In genomic region chr6:159726918-159727716, GRCh38 we compare ENCODE assay signal across 8 cellular contexts. TPM values are rescaled to one million over a fixed set of nuclear protein-coding genes. Genes with fewer than 3 reads are reported as not detected.
DNase-seq lines count a peak whose midpoint lies in the region; ATAC-seq, FAIRE-seq and TF ChIP-seq lines count a peak whose summit lies in the region.

Gene WTAP (plus strand): TSS chr6:159727506. CDS start chr6:159736266, 8,760 bp downstream.

- peak within 1 kb of the TSS; percentile 80 for H3K4me3 ChIP-seq in BE2C (ENCODE audit: low read depth, low read length)
- peak within 1 kb of the TSS; percentile 90 for H3K4me3 ChIP-seq in choroid plexus epithelial cell (ENCODE audit: low read depth, low read length)

- peaks cover 47% of the 10 kb centered on the region for H3K4me1 Mint-ChIP-seq in activated CD4-positive, alpha-beta T cell treated with anti-CD3 and anti-CD28 coated beads for 36 hours

- H3K9me3 Mint-ChIP-seq in activated CD4-positive, alpha-beta T cell treated with anti-CD3 and anti-CD28 coated beads for 36 hours (ENCODE audit: low read depth) = no peaks in the 10 kb centered on the region

- H3K27me3 ChIP-seq in BE2C = no peaks in the 10 kb centered on the region

- no peaks in the 10 kb centered on the region for H3K4me1 ChIP-seq in BE2C

- no peaks in the 10 kb centered on the region for H3K9me3 ChIP-seq in BE2C

- H3K36me3 ChIP-seq in BE2C = peaks cover 14% of the 10 kb centered on the region

- H3K27ac Mint-ChIP-seq in activated CD4-positive, alpha-beta T cell treated with anti-CD3 and anti-CD28 coated beads for 36 hours = peak within 1 kb of the TSS; percentile 98

- peak within 1 kb of the TSS; percentile 95 for H3K4me3 Mint-ChIP-seq in activated CD4-positive, alpha-beta T cell treated with anti-CD3 and anti-CD28 coated beads for 36 hours

- intact Hi-C loops in activated CD4-positive, alpha-beta T cell treated with anti-CD3 and anti-CD28 coated beads for 36 hours (cut with DNase I, micrococcal nuclease) = loop anchor here (1.0 to 2.0 kb wide), 10 partner anchors 34 to 1082 kb away; partner anchors contain the start of genes TCP1 (in 2 of the 2), ACAT2 (in 1 of the 2), DYNLT1 (in 1 of the 2) and EZR (in 1 of the 2)

- peaks cover 45% of the 10 kb centered on the region for H3K36me3 Mint-ChIP-seq in activated CD4-positive, alpha-beta T cell treated with anti-CD3 and anti-CD28 coated beads for 36 hours (ENCODE audit: low read depth)

- TF ChIP-seq CTCF in BE2C (IDR thresholded peaks at IDR 0.05; ENCODE audit: low read depth, low read length) (no peak), choroid plexus epithelial cell (conservative IDR thresholded peaks at IDR 0.05; ENCODE audit: low read depth, low read length) (no peak)

- H3K27me3 Mint-ChIP-seq in activated CD4-positive, alpha-beta T cell treated with anti-CD3 and anti-CD28 coated beads for 36 hours = no peaks in the 10 kb centered on the region

- peak; percentile 89 for FAIRE-seq in GM19239 (lab: Jason Lieb, UNC)

- POLR2A ChIA-PET in activated CD4-positive, alpha-beta T cell treated with anti-CD3 and anti-CD28 coated beads for 36 hours (lab: Charles Lee) = interaction anchor here (0.7 to 4.2 kb wide), 7 partner anchors 33 to 62 kb away, joined by 3 to 44 read pairs (median 9); partner anchors contain the start of genes ACAT2, MRPL18 and TCP1

- peak; percentile 80 for ATAC-seq in HG03442 (IDR thresholded peaks at IDR 0.05; ENCODE audit: unreplicated experiment)
- peak; percentile 91 for ATAC-seq in activated CD4-positive, alpha-beta T cell treated with anti-CD3 and anti-CD28 coated beads for 36 hours

- DNase-seq in BE2C (peak; percentile 95), GM19239 (ENCODE audit: insufficient read length, low spot score) (peak; percentile 78), NCI-H510A treated with DMSO at 0.1 percent for 48 hours (lab: John Stamatoyannopoulos, UW) (peak; percentile 83), choroid plexus epithelial cell (ENCODE audit: low read depth) (peak; percentile 98), kidney tubule cell (ENCODE audit: low spot score) (peak; percentile 99)
- peak; percentile 99 for DNase-seq in activated CD4-positive, alpha-beta T cell treated with anti-CD3 and anti-CD28 coated beads for 36 hours
- peak; percentile 89 to 94 for DNase-seq in stimulated activated CD4-positive, alpha-beta T cell treated with anti-CD3 and anti-CD28 coated beads, Interleukin-1b, Interleukin-23, amount 100 ng/mL, for 1 hour (ENCODE audit: low read depth in 2 of 2)

- CTCF ChIA-PET in activated CD4-positive, alpha-beta T cell treated with anti-CD3 and anti-CD28 coated beads for 36 hours (lab: Charles Lee) = interaction anchor here (0.7 to 2.0 kb wide), 6 partner anchors 32 to 378 kb away, joined by 3 to 23 read pairs (median 4); partner anchors contain the start of gene ACAT2

RNA-seq across cellular contexts. Expression of gene WTAP, which starts in this region (rescaled TPM):
- 96.2 TPM for polyA plus RNA-seq in BE2C (2012; ENCODE audit: insufficient read depth, insufficient read length, low read depth)
- total RNA-seq in activated CD4-positive, alpha-beta T cell treated with anti-CD3 and anti-CD28 coated beads for 36 hours = 10 to 100 TPM; 87.2 to 91.5 TPM

Comparison
In these comparisons a context has a peak if more than half of its experiments do, and no peak if none do; other contexts are left out.
1. Peak in every context shown above with its lines: DNase-seq, ATAC-seq and H3K4me3 ChIP-seq.